Comparison of ENCODE assay signal across 8 cellular contexts in the genomic region with DNA sequence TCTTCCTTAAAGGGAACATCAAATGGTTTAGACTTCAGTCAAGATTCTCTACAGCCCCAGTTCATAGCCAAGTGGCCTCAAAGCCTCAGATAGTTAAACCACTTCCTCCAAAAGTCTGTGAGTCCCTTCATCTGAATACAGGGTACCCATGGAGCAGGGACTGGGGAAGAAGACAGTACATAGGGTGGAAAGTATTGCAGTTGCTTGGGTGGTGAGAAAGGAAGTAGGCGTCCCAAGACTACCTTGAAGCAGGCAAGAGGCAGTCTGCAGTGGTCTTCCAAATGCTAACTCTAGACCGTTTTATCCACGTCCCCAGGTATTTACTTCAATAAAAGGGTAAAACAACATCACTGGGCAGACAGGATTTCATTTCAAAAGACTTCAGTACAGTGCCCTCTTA. TPM values are rescaled to one million over a fixed set of nuclear protein-coding genes. Genes with fewer than 3 reads are reported as not detected.
A peak's percentile ranks its signal among the peaks of the same experiment; 100 is the strongest.
DNase-seq lines count a peak whose midpoint lies in the region; FAIRE-seq and TF ChIP-seq lines count a peak whose summit lies in the region.

No MANE protein-coding gene starts in this region.

- peaks cover 3% of the 10 kb centered on the region for H3K36me3 Mint-ChIP-seq in astrocyte (ENCODE audit: low read depth, unreplicated experiment)

- no peaks in the 10 kb centered on the region for H3K9me3 Mint-ChIP-seq in astrocyte (ENCODE audit: unreplicated experiment)

- H2AK5ac ChIP-seq in mesenchymal stem cell (ENCODE audit: low read length, severe bottlenecking): no peak overlapping the region

- H2AFZ ChIP-seq in astrocyte (ENCODE audit: low read depth, low read length) (no peak overlapping the region), mesenchymal stem cell (ENCODE audit: low read depth, low read length) (no peak overlapping the region)

- peaks cover 26% of the 10 kb centered on the region for H3K4me1 Mint-ChIP-seq in astrocyte (ENCODE audit: low read depth, unreplicated experiment)

- no peak overlapping the region for H3K14ac ChIP-seq in mesenchymal stem cell (ENCODE audit: low read length in 2 of 2)

- H2BK15ac ChIP-seq in mesenchymal stem cell (ENCODE audit: low read depth, poor library complexity, severe bottlenecking): no peak overlapping the region

- H3K23ac ChIP-seq in mesenchymal stem cell (ENCODE audit: low read length in 2 of 2): no peak overlapping the region

- H3K4me3 Mint-ChIP-seq in astrocyte (ENCODE audit: unreplicated experiment): peak overlapping the region; percentile 98

- DNase-seq in EL (peak; percentile 17), MV-4-11 (lab: John Stamatoyannopoulos, UW) (peak; percentile 76), astrocyte (ENCODE audit: low read depth) (no peak), mesenchymal stem cell (no peak), cortex of kidney (lab: John Stamatoyannopoulos, UW) (no peak), RPMI8226 (no peak), DMS53 treated with DMSO at 0.1 percent for 48 hours (lab: John Stamatoyannopoulos, UW; ENCODE audit: unreplicated experiment) (no peak)

- no peak for TF ChIP-seq CTCF in astrocyte (IDR thresholded peaks at IDR 0.05; ENCODE audit: insufficient read depth, low read depth, low read length)

- H3K4me1 ChIP-seq in astrocyte (ENCODE audit: insufficient read depth, low read length) (peaks cover 16% of the 10 kb centered on the region), mesenchymal stem cell (ENCODE audit: control insufficient read depth, insufficient read depth, low read depth, low read length) (no peaks in the 10 kb centered on the region), urinary bladder (ENCODE audit: insufficient read depth) (peaks cover 7% of the 10 kb centered on the region)

- H3K4me2 ChIP-seq in astrocyte (ENCODE audit: low read length) (peak overlapping the region; percentile 99), mesenchymal stem cell (ENCODE audit: low read length, poor library complexity, severe bottlenecking) (peak overlapping the region; percentile 81)

- no peaks in the 10 kb centered on the region for H3K36me3 ChIP-seq in astrocyte (ENCODE audit: insufficient read depth, low read length)
- no peaks in the 10 kb centered on the region for H3K36me3 ChIP-seq in mesenchymal stem cell (ENCODE audit: control insufficient read depth in 1 of 2, insufficient read depth in 2 of 2, low read depth in 1 of 2, low read length in 2 of 2)
- no peaks in the 10 kb centered on the region for H3K36me3 ChIP-seq in urinary bladder (ENCODE audit: insufficient read depth)

- H4K20me1 ChIP-seq in astrocyte (ENCODE audit: insufficient read depth, low read length): peaks cover 50% of the 10 kb centered on the region

- H2BK5ac ChIP-seq in mesenchymal stem cell (ENCODE audit: low read depth, low read length, poor library complexity, severe bottlenecking): no peak overlapping the region

- H3K27ac ChIP-seq in astrocyte (ENCODE audit: low read depth, low read length): peak overlapping the region; percentile 73
- H3K27ac ChIP-seq in mesenchymal stem cell (ENCODE audit: low read length, poor library complexity, severe bottlenecking): peak overlapping the region; percentile 8
- H3K27ac ChIP-seq in urinary bladder (ENCODE audit: low read depth): no peak overlapping the region

- no peak overlapping the region for H4K8ac ChIP-seq in mesenchymal stem cell (ENCODE audit: low read length)

- peak overlapping the region in 1 of 2 experiments; percentile 29 for H3K18ac ChIP-seq in mesenchymal stem cell (ENCODE audit: low read depth in 1 of 2, low read length in 2 of 2)

- H3K79me1 ChIP-seq in mesenchymal stem cell (replicated peaks; ENCODE audit: low read length, poor library complexity, severe bottlenecking): peaks cover 25% of the 10 kb centered on the region

- H3K79me2 ChIP-seq in astrocyte (ENCODE audit: insufficient read depth, low read length): peaks cover 61% of the 10 kb centered on the region

- H3K27me3 Mint-ChIP-seq in astrocyte (ENCODE audit: low read depth, unreplicated experiment): no peaks in the 10 kb centered on the region

- H3K27me3 ChIP-seq in astrocyte (ENCODE audit: insufficient read depth, low read length) (no peaks in the 10 kb centered on the region), mesenchymal stem cell (ENCODE audit: control insufficient read depth in 1 of 2, insufficient read depth in 1 of 2, low read length in 2 of 2) (no peaks in the 10 kb centered on the region)

- H3K9me3 ChIP-seq in astrocyte (ENCODE audit: insufficient read depth, low read depth, low read length) (no peaks in the 10 kb centered on the region), mesenchymal stem cell (ENCODE audit: control insufficient read depth, low read length) (no peaks in the 10 kb centered on the region)

- H2BK120ac ChIP-seq in mesenchymal stem cell (ENCODE audit: low read depth, low read length): no peak overlapping the region

- FAIRE-seq in astrocyte (lab: Jason Lieb, UNC): no peak

- peak overlapping the region; percentile 92 for H3K27ac Mint-ChIP-seq in astrocyte (ENCODE audit: unreplicated experiment)

- H3K9ac ChIP-seq in astrocyte (ENCODE audit: low read length) (peak overlapping the region; percentile 92), mesenchymal stem cell (ENCODE audit: low read length) (peak overlapping the region; percentile 93)

- H3K4me3 ChIP-seq in astrocyte (ENCODE audit: insufficient read depth, low read depth, low read length) (peak overlapping the region; percentile 86), mesenchymal stem cell (ENCODE audit: insufficient read depth in 1 of 2, low read depth in 1 of 2, low read length in 2 of 2) (peak overlapping the region in 1 of 2 experiments; percentile 97), urinary bladder (ENCODE audit: low read depth, low read length) (peak overlapping the region; percentile 99)

- 21% methylated on average over 3 of the region's 3 CpGs for WGBS in mesenchymal stem cell
- WGBS in urinary bladder: 42% methylated on average over 3 of the region's 3 CpGs

- H4K91ac ChIP-seq in mesenchymal stem cell (ENCODE audit: low read length): no peak overlapping the region

- H2BK12ac ChIP-seq in mesenchymal stem cell (ENCODE audit: low read length in 2 of 2): no peak overlapping the region

- no peak overlapping the region for H3K4ac ChIP-seq in mesenchymal stem cell (ENCODE audit: low read depth in 1 of 2, low read length in 2 of 2)

RNA-seq across cellular contexts. Expression of a gene that starts 2.0 kb away (rescaled TPM):
- 167 and 168 TPM in 2 replicates for total RNA-seq in astrocyte
- 44.0 TPM for polyA plus RNA-seq in mesenchymal stem cell (2013, experiment 1 of 2)
- polyA plus RNA-seq in mesenchymal stem cell (2013, experiment 2 of 2): 45.8 TPM
- total RNA-seq in urinary bladder: 201 TPM
- 91.5 TPM for polyA plus RNA-seq in urinary bladder

Comparison
In these comparisons a context has a peak if more than half of its experiments do, and no peak if none do; other contexts are left out.
1. DNase-seq: peak in EL (single experiment) and MV-4-11 (single experiment); none in astrocyte (single experiment), mesenchymal stem cell (single experiment), cortex of kidney (single experiment), RPMI8226 (single experiment) and DMS53 treated with DMSO at 0.1 percent for 48 hours (single experiment).